Comparison of ENCODE assay signal across 8 cellular contexts in the genomic region with DNA sequence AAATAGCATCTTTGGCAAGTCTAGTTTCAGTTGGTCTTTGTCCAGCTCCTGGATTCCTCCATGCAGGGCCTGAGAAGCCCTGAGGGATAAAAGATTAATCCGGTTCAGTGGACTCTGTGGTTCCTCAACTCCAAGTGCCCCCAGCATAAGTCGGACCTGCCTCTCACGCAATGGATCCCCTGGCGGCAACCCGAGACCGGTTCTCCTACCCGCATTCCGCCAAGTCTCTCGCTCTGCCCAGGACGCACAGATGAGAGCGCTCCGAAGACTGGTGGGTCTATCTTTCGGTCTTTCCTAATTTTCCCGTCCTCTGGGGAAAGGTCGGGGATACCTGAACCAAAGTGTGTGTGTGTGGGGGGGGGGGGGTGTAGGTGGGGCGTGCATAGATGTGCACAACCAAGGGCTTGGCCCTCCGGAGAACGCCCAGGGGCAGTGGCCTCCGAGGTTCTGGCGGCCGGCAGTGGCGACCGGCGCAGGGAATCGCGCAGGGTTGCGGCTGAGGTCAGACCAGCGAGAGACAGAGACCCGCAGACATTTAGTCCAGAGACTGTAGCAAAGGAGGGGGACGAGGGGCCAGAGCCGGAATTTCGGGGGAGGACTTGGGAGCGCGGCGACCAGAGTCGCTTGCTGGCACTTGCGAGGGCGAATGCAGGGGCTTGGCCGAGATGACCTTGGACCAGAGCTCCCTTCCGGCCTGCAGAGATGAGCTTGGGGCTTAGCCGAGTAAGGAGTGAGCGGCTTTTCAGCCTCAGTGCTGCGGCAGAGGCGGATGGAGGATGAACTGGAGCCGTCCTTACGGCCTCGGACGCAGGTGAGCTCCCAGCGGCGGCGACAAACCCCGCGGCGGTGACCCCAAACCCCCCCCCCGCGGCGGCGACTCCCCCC. TPM values are rescaled to one million over a fixed set of nuclear protein-coding genes. Genes with fewer than 3 reads are reported as not detected.
A peak's percentile ranks its signal among the peaks of the same experiment; 100 is the strongest.
DNase-seq lines count a peak whose midpoint lies in the region; ATAC-seq and TF ChIP-seq lines count a peak whose summit lies in the region.

No MANE protein-coding gene starts in this region.

- H3K36me3 ChIP-seq in RWPE2 (ENCODE audit: low read depth) (no peaks in the 10 kb centered on the region), lung (ENCODE audit: control insufficient read depth in 2 of 2, insufficient read depth in 2 of 2, low read length in 2 of 2) (no peaks in the 10 kb centered on the region), thymus (ENCODE audit: control insufficient read depth, insufficient read depth) (no peaks in the 10 kb centered on the region)

- TF ChIP-seq CTCF in RWPE2 (IDR thresholded peaks at IDR 0.05; ENCODE audit: poor library complexity, severe bottlenecking) = no peak
- no peak for TF ChIP-seq CTCF in lung (IDR thresholded peaks at IDR 0.05; ENCODE audit: control extremely low read depth, extremely low read depth)

- 1 to 6% methylated on average over 51 to 58 of the region's 58 CpGs for WGBS in lung, 2 donors
- 2% methylated on average over 58 of the region's 58 CpGs for WGBS in thymus

- H3K27ac ChIP-seq in RWPE2 (ENCODE audit: poor library complexity, severe bottlenecking) (peak overlapping the region; percentile 64), lung (ENCODE audit: low read depth in 1 of 2, low read length in 1 of 2) (peak overlapping the region; percentile 77 to 86), thymus (ENCODE audit: low read depth) (peak overlapping the region; percentile 74)

- ATAC-seq in HG03378 (IDR thresholded peaks at IDR 0.05; ENCODE audit: unreplicated experiment) = peak; percentile 32
- peak; percentile 60 for ATAC-seq in RWPE2 (ENCODE audit: low read depth)
- peak; percentile 37 for ATAC-seq in lung (ENCODE audit: insufficient read depth, low FRiP score)

- DNase-seq in DMS53 (lab: John Stamatoyannopoulos, UW) (peak; percentile 72), GM19240 (ENCODE audit: insufficient read length, low spot score) (peak; percentile 77), RWPE2 (ENCODE audit: low spot score) (no peak), ecto neural progenitor cell (ENCODE audit: low spot score) (peak; percentile 83), lung (ENCODE audit: low spot score) (no peak), A172 (ENCODE audit: low spot score) (no peak)

- H3K27me3 ChIP-seq in RWPE2 (ENCODE audit: insufficient read depth, poor library complexity, severe bottlenecking) (no peaks in the 10 kb centered on the region), lung (ENCODE audit: control insufficient read depth, insufficient read depth) (no peaks in the 10 kb centered on the region), thymus (ENCODE audit: control insufficient read depth, insufficient read depth) (peaks cover 12% of the 10 kb centered on the region)

- no peaks in the 10 kb centered on the region for H3K9me3 ChIP-seq in RWPE2 (ENCODE audit: severe bottlenecking)
- H3K9me3 ChIP-seq in lung (ENCODE audit: control insufficient read depth in 2 of 2, insufficient read depth in 1 of 2, low read length in 1 of 2) = no peaks in the 10 kb centered on the region
- no peaks in the 10 kb centered on the region for H3K9me3 ChIP-seq in thymus (ENCODE audit: control insufficient read depth)

- H3K4me1 ChIP-seq in RWPE2 (ENCODE audit: insufficient read depth, poor library complexity, severe bottlenecking) = peaks cover 4% of the 10 kb centered on the region
- no peaks in the 10 kb centered on the region for H3K4me1 ChIP-seq in lung (ENCODE audit: control insufficient read depth in 2 of 2, insufficient read depth in 2 of 2, low read length in 2 of 2)
- peaks cover 9% of the 10 kb centered on the region for H3K4me1 ChIP-seq in thymus (ENCODE audit: control insufficient read depth, insufficient read depth, low read length)

- H3K4me3 ChIP-seq in RWPE2 (ENCODE audit: severe bottlenecking) = peak overlapping the region; percentile 39
- H3K4me3 ChIP-seq in lung = peak overlapping the region; percentile 24
- H3K4me3 ChIP-seq in thymus (ENCODE audit: low read length) = peak overlapping the region; percentile 64

RNA-seq across cellular contexts. Expression of a gene that starts 0.7 kb away (rescaled TPM):
- 10 to 100 TPM; 11.1 to 14.1 TPM for total RNA-seq in lung
- polyA plus RNA-seq in lung (1 to 10 TPM; 3.9 to 9.6 TPM), thymus (8.8 TPM)
- total RNA-seq in A172 (2014; rRNA removed; shearing (Covaris generic)) = 6.8 and 8.2 TPM in 2 replicates

RNA-seq across cellular contexts. Expression of a gene that starts 18.2 kb away (rescaled TPM):
- 10 to 100 TPM in 1 of 2 donors, 1 to 10 TPM in 1; 6.1 to 15.1 TPM for total RNA-seq in lung
- polyA plus RNA-seq in lung (1 to 10 TPM; 6.7 to 8.4 TPM), thymus (2.5 TPM)
- total RNA-seq in A172 (2014; rRNA removed; shearing (Covaris generic)) = 0.79 and 1.7 TPM in 2 replicates

RNA-seq across cellular contexts. Expression of a gene that starts 37.2 kb away (rescaled TPM):
- total RNA-seq in lung = 100 to 1,000 TPM in 1 of 2 donors, 10 to 100 TPM in 1; 71.8 to 751 TPM
- polyA plus RNA-seq in lung = 100 to 1,000 TPM; 850 to 887 TPM
- polyA plus RNA-seq in thymus = 363 TPM
- total RNA-seq in A172 (2014; rRNA removed; shearing (Covaris generic)) = 136 and 143 TPM in 2 replicates

Comparison
In these comparisons a context has a peak if more than half of its experiments do, and no peak if none do; other contexts are left out.
1. DNase-seq: peak in DMS53 (single experiment), GM19240 (single experiment) and ecto neural progenitor cell (single experiment); none in RWPE2 (single experiment), lung (single experiment) and A172 (single experiment).
2. Peak in every context shown above with its lines, with median percentiles within 50 percentile points of each other: ATAC-seq, H3K27ac ChIP-seq and H3K4me3 ChIP-seq.